Comparison of ENCODE assay signal across 1 cellular context in genomic region chr10:91887075-91887899, GRCh38.
TF ChIP-seq lines count a peak whose summit lies in the region.

No MANE protein-coding gene starts in this region.

TF ChIP-seq in HEK293, 187 proteins besides CTCF, POLR2A, EP300 and RAD21 (continued from another document and continues in another):
- peak; percentile 91; the same call in 1 of the 2 replicates for TF ChIP-seq PATZ1 (tag by site-specific recombination; IDR thresholded peaks at IDR 0.05)
- no peak for TF ChIP-seq ZNF830 (tag by site-specific recombination; IDR thresholded peaks at IDR 0.05; ENCODE audit: low read depth)
- TF ChIP-seq REPIN1 (tag by site-specific recombination; IDR thresholded peaks at IDR 0.05; ENCODE audit: low read depth) = no peak
- 0 out of 2 replicates have a peak, but pooled peaks have one; percentile 39 for TF ChIP-seq GLI2 (tag by site-specific recombination; IDR thresholded peaks at IDR 0.05; ENCODE audit: borderline replicate concordance, low read depth)
- TF ChIP-seq ZNF555 (tag by site-specific recombination; conservative IDR thresholded peaks at IDR 0.05) = no peak
- peak; percentile 49 for TF ChIP-seq ZNF341 (tag by site-specific recombination; IDR thresholded peaks at IDR 0.05; ENCODE audit: low read depth)
- TF ChIP-seq, protein P1, sequence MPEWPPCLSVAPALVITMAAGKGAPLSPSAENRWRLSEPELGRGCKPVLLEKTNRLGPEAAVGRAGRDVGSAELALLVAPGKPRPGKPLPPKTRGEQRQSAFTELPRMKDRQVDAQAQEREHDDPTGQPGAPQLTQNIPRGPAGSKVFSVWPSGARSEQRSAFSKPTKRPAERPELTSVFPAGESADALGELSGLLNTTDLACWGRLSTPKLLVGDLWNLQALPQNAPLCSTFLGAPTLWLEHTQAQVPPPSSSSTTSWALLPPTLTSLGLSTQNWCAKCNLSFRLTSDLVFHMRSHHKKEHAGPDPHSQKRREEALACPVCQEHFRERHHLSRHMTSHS (tag by site-specific recombination; IDR thresholded peaks at IDR 0.05) = no peak
- peak; percentile 91 for TF ChIP-seq GLIS2 (tag by site-specific recombination; IDR thresholded peaks at IDR 0.05)
- TF ChIP-seq ZNF48 (tag by site-specific recombination; IDR thresholded peaks at IDR 0.05) = no peak
- no peak for TF ChIP-seq ZNF704 (tag by site-specific recombination; IDR thresholded peaks at IDR 0.05)
- TF ChIP-seq MZF1 (tag by site-specific recombination; IDR thresholded peaks at IDR 0.05; ENCODE audit: borderline replicate concordance) = no peak
- TF ChIP-seq ZFP37 (tag by site-specific recombination; IDR thresholded peaks at IDR 0.05) = peak; percentile 91
- no peak for TF ChIP-seq ZNF837 (tag by site-specific recombination; IDR thresholded peaks at IDR 0.05)
- TF ChIP-seq ZXDB (tag by site-specific recombination; IDR thresholded peaks at IDR 0.05) = peak; percentile 90
- TF ChIP-seq, protein P2, sequence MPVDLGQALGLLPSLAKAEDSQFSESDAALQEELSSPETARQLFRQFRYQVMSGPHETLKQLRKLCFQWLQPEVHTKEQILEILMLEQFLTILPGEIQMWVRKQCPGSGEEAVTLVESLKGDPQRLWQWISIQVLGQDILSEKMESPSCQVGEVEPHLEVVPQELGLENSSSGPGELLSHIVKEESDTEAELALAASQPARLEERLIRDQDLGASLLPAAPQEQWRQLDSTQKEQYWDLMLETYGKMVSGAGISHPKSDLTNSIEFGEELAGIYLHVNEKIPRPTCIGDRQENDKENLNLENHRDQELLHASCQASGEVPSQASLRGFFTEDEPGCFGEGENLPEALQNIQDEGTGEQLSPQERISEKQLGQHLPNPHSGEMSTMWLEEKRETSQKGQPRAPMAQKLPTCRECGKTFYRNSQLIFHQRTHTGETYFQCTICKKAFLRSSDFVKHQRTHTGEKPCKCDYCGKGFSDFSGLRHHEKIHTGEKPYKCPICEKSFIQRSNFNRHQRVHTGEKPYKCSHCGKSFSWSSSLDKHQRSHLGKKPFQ (tag by site-specific recombination; IDR thresholded peaks at IDR 0.05) = 0 out of 2 replicates have a peak, but pooled peaks have one; percentile 34
- TF ChIP-seq ZNF23 (tag by site-specific recombination; IDR thresholded peaks at IDR 0.05; ENCODE audit: borderline replicate concordance) = no peak
- no peak for TF ChIP-seq ZNF350 (tag by site-specific recombination; IDR thresholded peaks at IDR 0.05)
- peak; percentile 57; the same call in 1 of the 2 replicates for TF ChIP-seq PBX3 (CRISPR knock-in tag; IDR thresholded peaks at IDR 0.05)
- peak; percentile 62; the same call in 1 of the 2 replicates for TF ChIP-seq ZBTB48 (tag by site-specific recombination; IDR thresholded peaks at IDR 0.05)
- TF ChIP-seq, protein P3, sequence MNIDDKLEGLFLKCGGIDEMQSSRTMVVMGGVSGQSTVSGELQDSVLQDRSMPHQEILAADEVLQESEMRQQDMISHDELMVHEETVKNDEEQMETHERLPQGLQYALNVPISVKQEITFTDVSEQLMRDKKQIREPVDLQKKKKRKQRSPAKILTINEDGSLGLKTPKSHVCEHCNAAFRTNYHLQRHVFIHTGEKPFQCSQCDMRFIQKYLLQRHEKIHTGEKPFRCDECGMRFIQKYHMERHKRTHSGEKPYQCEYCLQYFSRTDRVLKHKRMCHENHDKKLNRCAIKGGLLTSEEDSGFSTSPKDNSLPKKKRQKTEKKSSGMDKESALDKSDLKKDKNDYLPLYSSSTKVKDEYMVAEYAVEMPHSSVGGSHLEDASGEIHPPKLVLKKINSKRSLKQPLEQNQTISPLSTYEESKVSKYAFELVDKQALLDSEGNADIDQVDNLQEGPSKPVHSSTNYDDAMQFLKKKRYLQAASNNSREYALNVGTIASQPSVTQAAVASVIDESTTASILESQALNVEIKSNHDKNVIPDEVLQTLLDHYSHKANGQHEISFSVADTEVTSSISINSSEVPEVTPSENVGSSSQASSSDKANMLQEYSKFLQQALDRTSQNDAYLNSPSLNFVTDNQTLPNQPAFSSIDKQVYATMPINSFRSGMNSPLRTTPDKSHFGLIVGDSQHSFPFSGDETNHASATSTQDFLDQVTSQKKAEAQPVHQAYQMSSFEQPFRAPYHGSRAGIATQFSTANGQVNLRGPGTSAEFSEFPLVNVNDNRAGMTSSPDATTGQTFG (tag by site-specific recombination; IDR thresholded peaks at IDR 0.05; ENCODE audit: borderline replicate concordance) = no peak
- no peak for TF ChIP-seq ZNF768 (tag by site-specific recombination; IDR thresholded peaks at IDR 0.05)
- no peak for TF ChIP-seq ZNF530 (tag by site-specific recombination; IDR thresholded peaks at IDR 0.05; ENCODE audit: low read depth)
- TF ChIP-seq, protein P4, sequence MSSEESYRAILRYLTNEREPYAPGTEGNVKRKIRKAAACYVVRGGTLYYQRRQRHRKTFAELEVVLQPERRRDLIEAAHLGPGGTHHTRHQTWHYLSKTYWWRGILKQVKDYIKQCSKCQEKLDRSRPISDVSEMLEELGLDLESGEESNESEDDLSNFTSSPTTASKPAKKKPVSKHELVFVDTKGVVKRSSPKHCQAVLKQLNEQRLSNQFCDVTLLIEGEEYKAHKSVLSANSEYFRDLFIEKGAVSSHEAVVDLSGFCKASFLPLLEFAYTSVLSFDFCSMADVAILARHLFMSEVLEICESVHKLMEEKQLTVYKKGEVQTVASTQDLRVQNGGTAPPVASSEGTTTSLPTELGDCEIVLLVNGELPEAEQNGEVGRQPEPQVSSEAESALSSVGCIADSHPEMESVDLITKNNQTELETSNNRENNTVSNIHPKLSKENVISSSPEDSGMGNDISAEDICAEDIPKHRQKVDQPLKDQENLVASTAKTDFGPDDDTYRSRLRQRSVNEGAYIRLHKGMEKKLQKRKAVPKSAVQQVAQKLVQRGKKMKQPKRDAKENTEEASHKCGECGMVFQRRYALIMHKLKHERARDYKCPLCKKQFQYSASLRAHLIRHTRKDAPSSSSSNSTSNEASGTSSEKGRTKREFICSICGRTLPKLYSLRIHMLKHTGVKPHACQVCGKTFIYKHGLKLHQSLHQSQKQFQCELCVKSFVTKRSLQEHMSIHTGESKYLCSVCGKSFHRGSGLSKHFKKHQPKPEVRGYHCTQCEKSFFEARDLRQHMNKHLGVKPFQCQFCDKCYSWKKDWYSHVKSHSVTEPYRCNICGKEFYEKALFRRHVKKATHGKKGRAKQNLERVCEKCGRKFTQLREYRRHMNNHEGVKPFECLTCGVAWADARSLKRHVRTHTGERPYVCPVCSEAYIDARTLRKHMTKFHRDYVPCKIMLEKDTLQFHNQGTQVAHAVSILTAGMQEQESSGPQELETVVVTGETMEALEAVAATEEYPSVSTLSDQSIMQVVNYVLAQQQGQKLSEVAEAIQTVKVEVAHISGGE (tag by site-specific recombination; conservative IDR thresholded peaks at IDR 0.05; ENCODE audit: low read depth) = peak; percentile 44; the same call in 1 of the 2 replicates
- TF ChIP-seq SP2 (tag by site-specific recombination; IDR thresholded peaks at IDR 0.05) = peak; percentile 72
- TF ChIP-seq SCRT2 (tag by site-specific recombination; IDR thresholded peaks at IDR 0.05) = no peak
- no peak for TF ChIP-seq ZNF184 (tag by site-specific recombination; IDR thresholded peaks at IDR 0.05)
- TF ChIP-seq, protein P5, sequence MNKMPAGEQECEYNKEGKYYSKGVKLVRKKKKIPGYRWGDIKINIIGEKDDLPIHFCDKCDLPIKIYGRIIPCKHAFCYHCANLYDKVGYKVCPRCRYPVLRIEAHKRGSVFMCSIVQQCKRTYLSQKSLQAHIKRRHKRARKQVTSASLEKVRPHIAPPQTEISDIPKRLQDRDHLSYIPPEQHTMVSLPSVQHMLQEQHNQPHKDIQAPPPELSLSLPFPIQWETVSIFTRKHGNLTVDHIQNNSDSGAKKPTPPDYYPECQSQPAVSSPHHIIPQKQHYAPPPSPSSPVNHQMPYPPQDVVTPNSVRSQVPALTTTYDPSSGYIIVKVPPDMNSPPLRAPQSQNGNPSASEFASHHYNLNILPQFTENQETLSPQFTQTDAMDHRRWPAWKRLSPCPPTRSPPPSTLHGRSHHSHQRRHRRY (tag by site-specific recombination; IDR thresholded peaks at IDR 0.05) = no peak
- TF ChIP-seq ZNF354C (tag by site-specific recombination; IDR thresholded peaks at IDR 0.05; ENCODE audit: borderline replicate concordance, low read depth) = no peak
- TF ChIP-seq GLIS1 (tag by site-specific recombination; IDR thresholded peaks at IDR 0.05) = peak; percentile 60; the same call in 1 of the 2 replicates
- TF ChIP-seq ZNF239 (tag by site-specific recombination; IDR thresholded peaks at IDR 0.05) = no peak
- TF ChIP-seq HIC1 (tag by site-specific recombination; IDR thresholded peaks at IDR 0.05) = peak; percentile 91
- no peak for TF ChIP-seq SETDB1 (IDR thresholded peaks at IDR 0.05; ENCODE audit: insufficient read length, low read length)
- peak; percentile 88 for TF ChIP-seq SP3 (tag by site-specific recombination; IDR thresholded peaks at IDR 0.05)
- peak; percentile 28; the same call in 1 of the 2 replicates for TF ChIP-seq ZNF324 (tag by site-specific recombination; IDR thresholded peaks at IDR 0.05)
- TF ChIP-seq KLF10 (tag by site-specific recombination; IDR thresholded peaks at IDR 0.05) = peak; percentile 23; the same call in 1 of the 2 replicates
- TF ChIP-seq ZNF529 (tag by site-specific recombination; IDR thresholded peaks at IDR 0.05; ENCODE audit: insufficient replicate concordance) = no peak
- TF ChIP-seq BCL11B (tag by site-specific recombination; IDR thresholded peaks at IDR 0.05; ENCODE audit: low read depth) = peak; percentile 60; the same call in 1 of the 2 replicates
- TF ChIP-seq ZBTB7A (tag by site-specific recombination; IDR thresholded peaks at IDR 0.05; ENCODE audit: low read depth) = peak; percentile 82; the same call in 1 of the 2 replicates
- peak; percentile 56; the same call in 1 of the 2 replicates for TF ChIP-seq ZFP69B (tag by site-specific recombination; IDR thresholded peaks at IDR 0.05)
- TF ChIP-seq ZSCAN5A (tag by site-specific recombination; IDR thresholded peaks at IDR 0.05) = 0 out of 2 replicates have a peak, but pooled peaks have one; percentile 43
- peak; percentile 82; the same call in 1 of the 2 replicates for TF ChIP-seq ZSCAN30 (tag by site-specific recombination; IDR thresholded peaks at IDR 0.05)
- no peak for TF ChIP-seq ZNF248 (tag by site-specific recombination; IDR thresholded peaks at IDR 0.05)
- no peak for TF ChIP-seq ZNF558 (tag by site-specific recombination; IDR thresholded peaks at IDR 0.05)
- 0 out of 2 replicates have a peak, but pooled peaks have one; percentile 33 for TF ChIP-seq ZNF843 (tag by site-specific recombination; IDR thresholded peaks at IDR 0.05)
- no peak for TF ChIP-seq ZNF664 (tag by site-specific recombination; IDR thresholded peaks at IDR 0.05)
- peak; percentile 96 for TF ChIP-seq ZBTB20 (tag by site-specific recombination; IDR thresholded peaks at IDR 0.05)
- no peak for TF ChIP-seq ZNF138 (tag by site-specific recombination; IDR thresholded peaks at IDR 0.05; ENCODE audit: borderline replicate concordance)
- TF ChIP-seq KLF1 (tag by site-specific recombination; IDR thresholded peaks at IDR 0.05) = peak; percentile 32; the same call in 1 of the 2 replicates
